ENCODE assay signal across 12 cellular contexts in the genomic region with DNA sequence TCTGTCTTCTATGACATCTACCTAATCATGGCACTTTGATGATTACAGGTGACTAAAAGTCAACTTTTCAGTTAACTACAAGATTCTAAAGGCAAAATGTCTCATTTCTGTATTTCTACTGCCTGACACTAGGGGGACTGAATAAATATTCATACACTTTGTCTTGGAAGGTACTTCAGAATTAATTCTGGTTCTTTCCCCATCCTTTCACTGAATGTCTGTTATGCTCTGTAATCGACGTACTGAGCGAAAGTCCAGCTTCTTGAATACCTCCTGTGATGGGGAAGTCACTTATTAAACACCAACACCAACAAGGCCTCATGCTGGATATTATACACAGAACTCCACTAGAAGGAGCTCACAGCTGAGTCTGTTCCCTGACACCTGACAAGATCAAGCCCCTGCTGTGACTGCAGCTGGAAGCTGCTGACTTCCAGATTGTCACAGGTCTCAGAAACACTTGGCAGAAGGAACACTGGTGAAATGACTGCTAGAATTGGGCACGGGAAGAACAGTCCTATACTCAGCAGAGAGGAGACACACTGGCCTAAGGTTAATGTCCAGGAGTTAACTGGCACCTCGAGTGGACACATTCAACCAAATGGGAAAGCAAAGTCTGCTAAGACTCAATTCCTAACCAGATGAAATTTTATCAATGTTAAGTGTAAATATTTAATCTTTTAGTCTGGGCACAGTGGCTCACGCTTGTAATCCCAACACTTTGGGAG. TPM values are rescaled to one million over a fixed set of nuclear protein-coding genes. Genes with fewer than 3 reads are reported as not detected.
DNase-seq lines count a peak whose midpoint lies in the region; ATAC-seq and TF ChIP-seq lines count a peak whose summit lies in the region.
"Had no signal": no experiment of that assay in that cellular context is flagged by ENCODE, and none has a peak within 500 bp of the region (broad histone marks: within the 10 kb centered on the region; RNA-seq: fewer than 3 reads in every experiment).

No MANE protein-coding gene starts in this region.

- DNase-seq in DMS53 (lab: John Stamatoyannopoulos, UW), result peak; percentile 6
- no peak for DNase-seq in DMS53 treated with DMSO at 0.1 percent for 48 hours (lab: John Stamatoyannopoulos, UW; ENCODE audit: unreplicated experiment)
- peak; percentile 70 for DNase-seq in NCI-H69 (lab: John Stamatoyannopoulos, UW)
- no peak for DNase-seq in endothelial cell (ENCODE audit: low spot score)
- no peak for DNase-seq in neural crest cell (ENCODE audit: low read depth, low spot score)
- DNase-seq in NCI-H510A (lab: John Stamatoyannopoulos, UW), result no peak
- DNase-seq in NCI-H2107 (lab: John Stamatoyannopoulos, UW), result no peak
- DNase-seq: activated B cell treated with CpG ODN at 0.5 μM for 24 hours, aorta, islet precursor cell, NCI-H187 had no signal

- H3K9me3 Mint-ChIP-seq in endothelial cell (ENCODE audit: unreplicated experiment) (no peaks in the 10 kb centered on the region), neural crest cell (no peaks in the 10 kb centered on the region)
- H3K9me3 Mint-ChIP-seq: activated B cell treated with CpG ODN at 0.5 μM for 24 hours had no signal

- H3K36me3 Mint-ChIP-seq in endothelial cell (ENCODE audit: low read depth, unreplicated experiment) (peaks cover 12% of the 10 kb centered on the region), neural crest cell (ENCODE audit: low read depth) (peaks cover 11% of the 10 kb centered on the region)

- H3K4me1 Mint-ChIP-seq in endothelial cell (ENCODE audit: unreplicated experiment), result peaks cover 29% of the 10 kb centered on the region
- no peaks in the 10 kb centered on the region for H3K4me1 Mint-ChIP-seq in neural crest cell
- H3K4me1 Mint-ChIP-seq: activated B cell treated with CpG ODN at 0.5 μM for 24 hours had no signal

- no peak for ATAC-seq in HG03039 (IDR thresholded peaks at IDR 0.05; ENCODE audit: unreplicated experiment)

- H3K27me3 Mint-ChIP-seq in endothelial cell (ENCODE audit: unreplicated experiment) (peaks cover 2% of the 10 kb centered on the region), neural crest cell (ENCODE audit: low read depth) (no peaks in the 10 kb centered on the region)
- H3K27me3 Mint-ChIP-seq: activated B cell treated with CpG ODN at 0.5 μM for 24 hours had no signal

- peak; percentile 86 for TF ChIP-seq CTCF in endothelial cell (IDR thresholded peaks at IDR 0.05; ENCODE audit: unreplicated experiment)
- TF ChIP-seq CTCF in neural crest cell (conservative IDR thresholded peaks at IDR 0.05), result peak; percentile 57

- no peak overlapping the region for H3K4me3 Mint-ChIP-seq in endothelial cell (ENCODE audit: unreplicated experiment)
- no peak overlapping the region for H3K4me3 Mint-ChIP-seq in neural crest cell
- H3K4me3 Mint-ChIP-seq: activated B cell treated with CpG ODN at 0.5 μM for 24 hours had no signal

- H3K27ac Mint-ChIP-seq in endothelial cell (ENCODE audit: unreplicated experiment) (peak overlapping the region; percentile 40), neural crest cell (ENCODE audit: unreplicated experiment) (no peak overlapping the region)
- H3K27ac Mint-ChIP-seq: activated B cell treated with CpG ODN at 0.5 μM for 24 hours had no signal

RNA-seq across cellular contexts. Expression of a gene that starts 31.9 kb away (rescaled TPM):
- total RNA-seq in endothelial cell (ENCODE audit: unreplicated experiment) (51.1 TPM), neural crest cell (75.0 and 87.6 TPM in 2 replicates)

RNA-seq across cellular contexts. Expression of a gene that starts 32.2 kb away (rescaled TPM):
- total RNA-seq in endothelial cell (ENCODE audit: unreplicated experiment) (17.0 TPM), neural crest cell (66.3 TPM in 2 replicates)

Comparison
In these comparisons a context has a peak if more than half of its experiments do, and no peak if none do; other contexts are left out.
1. DNase-seq: peak in DMS53 (single experiment) and NCI-H69 (single experiment); none in DMS53 treated with DMSO at 0.1 percent for 48 hours (single experiment), endothelial cell (single experiment), neural crest cell (single experiment), NCI-H510A (single experiment) and NCI-H2107 (single experiment).